21 cellular contexts compared by ENCODE assay signal in the genomic region with DNA sequence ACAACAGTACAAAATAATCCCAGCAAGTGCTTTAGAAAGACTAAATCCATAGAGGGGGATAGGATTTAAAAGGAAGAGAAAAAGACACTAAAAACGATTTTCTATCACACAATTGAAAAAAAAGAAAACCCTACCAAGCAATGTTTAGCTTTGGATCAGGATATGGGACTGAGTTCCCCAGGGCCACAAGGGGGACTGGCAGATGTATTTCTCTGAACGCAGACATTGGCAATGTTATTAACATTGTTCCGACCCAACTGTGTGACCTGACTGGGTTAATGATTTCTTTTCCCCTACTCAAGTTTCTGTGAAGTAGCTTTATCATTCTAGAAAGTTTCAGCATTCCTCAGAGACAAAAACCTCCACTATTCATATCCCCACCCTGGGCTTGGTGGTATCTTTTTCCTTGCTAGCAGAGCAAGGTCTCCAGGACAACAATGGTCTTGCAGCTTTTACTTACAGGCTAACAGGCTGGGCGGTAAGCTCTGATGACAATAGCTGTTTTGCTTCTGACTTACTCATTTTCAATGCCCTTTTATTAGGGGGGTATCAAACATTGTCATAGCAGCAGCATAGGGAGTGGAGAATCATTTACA. TPM values are rescaled to one million over a fixed set of nuclear protein-coding genes. Genes with fewer than 3 reads are reported as not detected.
DNase-seq lines count a peak whose midpoint lies in the region; ATAC-seq, FAIRE-seq and TF ChIP-seq lines count a peak whose summit lies in the region.
"Had no signal": no experiment of that assay in that cellular context is flagged by ENCODE, and none has a peak within 500 bp of the region (broad histone marks: within the 10 kb centered on the region; RNA-seq: fewer than 3 reads in every experiment).

No MANE protein-coding gene starts in this region.

- DNase-seq in HepG2 (ENCODE audit: low spot score): no peak
- no peak for DNase-seq in right lobe of liver
- no peak for DNase-seq in dorsolateral prefrontal cortex
- peak; percentile 86 for DNase-seq in mesendoderm
- no peak for DNase-seq in NCI-H748 treated with DMSO at 0.1 percent for 48 hours (lab: John Stamatoyannopoulos, UW)
- no peak for DNase-seq in NCI-H1048 (lab: John Stamatoyannopoulos, UW)
- no peak for DNase-seq in NCI-H1092 (lab: John Stamatoyannopoulos, UW)
- DNase-seq: activated CD4-positive, alpha-beta T cell treated with anti-CD3 and anti-CD28 coated beads for 4 hours; activated naive CD8-positive, alpha-beta T cell treated with anti-CD3 and anti-CD28 coated beads, Interleukin-2, amount 10 ng/mL, durations not matched to agents 7 days and 5 days; body of pancreas; COR-L47; cortex of kidney; heart right ventricle; MM.1S; natural killer cell; NCI-H82; SHP77; spleen had no signal

- peak overlapping the region; percentile 75 for H3K18ac ChIP-seq in mesendoderm (ENCODE audit: low read length)

- H3K9ac ChIP-seq in HepG2 (ENCODE audit: insufficient read depth, low read depth, low read length): no peak overlapping the region
- no peak overlapping the region for H3K9ac ChIP-seq in mesendoderm (ENCODE audit: low read length)

- H2BK15ac ChIP-seq in mesendoderm (replicated peaks; ENCODE audit: low read depth): no peak overlapping the region

- H3K27ac ChIP-seq in HepG2 (ENCODE audit: extremely low read length, insufficient read depth, low read length): no peak overlapping the region
- H3K27ac ChIP-seq in right lobe of liver: no peak overlapping the region
- H3K27ac ChIP-seq in dorsolateral prefrontal cortex: peak overlapping the region in 48 of 59 donors; percentile 5 to 89 (median 54)
- peak overlapping the region; percentile 20 for H3K27ac ChIP-seq in mesendoderm (ENCODE audit: low read depth, low read length)
- H3K27ac ChIP-seq: 22Rv1, body of pancreas, heart right ventricle, spleen had no signal

- TSS peak; percentile 1 for BruUV-seq in HepG2 (replicated peaks; lab: Mats Ljungman, UMichigan)

- H3K79me1 ChIP-seq in mesendoderm (ENCODE audit: low read length): peaks cover 2% of the 10 kb centered on the region

- H3K79me2 ChIP-seq in HepG2 (ENCODE audit: insufficient read depth, low read length): no peaks in the 10 kb centered on the region
- H3K79me2 ChIP-seq in mesendoderm (ENCODE audit: control insufficient read depth, insufficient read depth, low read length): no peaks in the 10 kb centered on the region

- H3K23ac ChIP-seq in mesendoderm (ENCODE audit: low read length): no peak overlapping the region

- intact Hi-C loops in HepG2 (cut with micrococcal nuclease; ENCODE audit: unreplicated experiment) (no loop called here), right lobe of liver (cut with DNase I) (no loop called here), dorsolateral prefrontal cortex (cut with DNase I) (no loop called here)

- TF ChIP-seq POLR2A in HepG2 (IDR thresholded peaks at IDR 0.05; ENCODE audit: insufficient read depth in 1 of 2, low read depth in 2 of 2, low read length in 2 of 2) (no peak), right lobe of liver (IDR thresholded peaks at IDR 0.05) (no peak)

- CTCF ChIA-PET in HepG2 (lab: Yijun Ruan, JAX; ENCODE audit: low intra/inter-chr PET ratio, low total read pairs): no interaction called here

- TF ChIP-seq CTCF in HepG2 (CRISPR knock-in tag; IDR thresholded peaks at IDR 0.05) (no peak), right lobe of liver (IDR thresholded peaks at IDR 0.05) (no peak), dorsolateral prefrontal cortex (IDR thresholded peaks at IDR 0.05 in 54 of 56, conservative IDR thresholded peaks at IDR 0.05 in 2 of 56; ENCODE audit: low read depth in 1 of 56, partially characterized antibody in 56 of 56) (no peak)

- H4K20me1 ChIP-seq in HepG2 (ENCODE audit: insufficient read depth, low read length): peaks cover 3% of the 10 kb centered on the region

- no peak overlapping the region for H2BK5ac ChIP-seq in mesendoderm (ENCODE audit: low read length)

- H4K8ac ChIP-seq in mesendoderm (ENCODE audit: low read depth, low read length): no peak overlapping the region

- ATAC-seq in HepG2: no peak
- ATAC-seq in right lobe of liver: no peak
- ATAC-seq in HG02678 (IDR thresholded peaks at IDR 0.05; ENCODE audit: unreplicated experiment): no peak
- ATAC-seq: body of pancreas, heart right ventricle, natural killer cell had no signal

- no peak overlapping the region for H2BK120ac ChIP-seq in mesendoderm (ENCODE audit: low read depth, low read length)

- H3K56ac ChIP-seq in mesendoderm (ENCODE audit: low read length): no peak overlapping the region

- TF ChIP-seq EP300 in HepG2 (IDR thresholded peaks at IDR 0.05; ENCODE audit: low read depth in 2 of 2, low read length in 2 of 2) (no peak), HepG2 (CRISPR knock-in tag; IDR thresholded peaks at IDR 0.05; ENCODE audit: borderline replicate concordance) (no peak)

- no peak overlapping the region for H3K4ac ChIP-seq in mesendoderm (ENCODE audit: low read depth, low read length)

- no peak for TF ChIP-seq RAD21 in HepG2 (CRISPR knock-in tag; IDR thresholded peaks at IDR 0.05)

- H3K9me3 ChIP-seq in HepG2 (ENCODE audit: low read length): no peaks in the 10 kb centered on the region
- no peaks in the 10 kb centered on the region for H3K9me3 ChIP-seq in right lobe of liver
- H3K9me3 ChIP-seq: body of pancreas, heart right ventricle, spleen had no signal

- in situ Hi-C loops in HepG2 (cut with HindIII; ENCODE audit: extremely low pct_ligation_motif_present, low pct_unique_long_range_greater_than_20kb): no loop called here

- no peaks in the 10 kb centered on the region for H3K4me1 ChIP-seq in HepG2 (ENCODE audit: insufficient read depth, low read length)
- H3K4me1 ChIP-seq in right lobe of liver: no peaks in the 10 kb centered on the region
- H3K4me1 ChIP-seq in mesendoderm (ENCODE audit: control insufficient read depth, low read depth, low read length): peaks cover 2% of the 10 kb centered on the region
- H3K4me1 ChIP-seq: heart right ventricle, spleen had no signal

- H3K4me2 ChIP-seq in HepG2 (ENCODE audit: low read depth, low read length) (no peak overlapping the region), mesendoderm (ENCODE audit: low read length) (no peak overlapping the region)

- H3K36me3 ChIP-seq in HepG2 (replicated peaks in 1 of 2; ENCODE audit: control insufficient read depth in 1 of 2, insufficient read depth in 2 of 2, low read length in 2 of 2): peaks cover 10 to 79% of the 10 kb centered on the region in 2 experiments
- no peaks in the 10 kb centered on the region for H3K36me3 ChIP-seq in right lobe of liver
- peaks cover 2% of the 10 kb centered on the region for H3K36me3 ChIP-seq in mesendoderm (ENCODE audit: control insufficient read depth, insufficient read depth, low read length)
- H3K36me3 ChIP-seq: heart right ventricle, spleen had no signal

- FAIRE-seq in HepG2 (lab: Jason Lieb, UNC): no peak
- FAIRE-seq: islet of Langerhans had no signal

- H2AK5ac ChIP-seq in mesendoderm (ENCODE audit: low read length): no peak overlapping the region

- POLR2A ChIA-PET in HepG2 (lab: Yijun Ruan, JAX): interaction anchor here (1.0 to 1.4 kb wide), 2 partner anchors 16 to 26 kb away, joined by 3 to 5 read pairs; a partner anchor contains a TSS

- no peak overlapping the region for H4K5ac ChIP-seq in mesendoderm (ENCODE audit: low read length)

- no peak overlapping the region for H2AFZ ChIP-seq in HepG2 (ENCODE audit: low read length)

- no peak overlapping the region for H3K4me3 ChIP-seq in HepG2 (replicated peaks in 1 of 3; ENCODE audit: insufficient read depth in 1 of 3, low read depth in 2 of 3, low read length in 3 of 3)
- no peak overlapping the region for H3K4me3 ChIP-seq in right lobe of liver
- peak overlapping the region in 5 of 59 donors; percentile 4 to 30 (median 15) for H3K4me3 ChIP-seq in dorsolateral prefrontal cortex
- H3K4me3 ChIP-seq in mesendoderm (ENCODE audit: low read length): no peak overlapping the region
- H3K4me3 ChIP-seq: body of pancreas, heart right ventricle, spleen had no signal

- WGBS in HepG2 (ENCODE audit: low lambda C conversion rate): 80% methylated on average over 4 of the region's 4 CpGs
- 54% methylated on average over 4 of the region's 4 CpGs for WGBS in right lobe of liver (ENCODE audit: insufficient coverage, low coverage, low lambda C conversion rate, missing lambda C conversion rate)
- WGBS in mesendoderm (ENCODE audit: extremely low coverage, insufficient coverage, low lambda C conversion rate): no CpG with 5 or more reads among the region's 4 CpGs

- H3K27me3 ChIP-seq in HepG2 (ENCODE audit: control insufficient read depth in 1 of 2, insufficient read depth in 2 of 2, low read length in 2 of 2) (no peaks in the 10 kb centered on the region), right lobe of liver (no peaks in the 10 kb centered on the region), dorsolateral prefrontal cortex (no peaks in the 10 kb centered on the region), mesendoderm (ENCODE audit: insufficient read depth, low read length, poor library complexity) (no peaks in the 10 kb centered on the region)
- H3K27me3 ChIP-seq: body of pancreas, heart right ventricle, spleen had no signal

RNA-seq across cellular contexts. Expression of a gene that starts 25.8 kb away (rescaled TPM):
- total RNA-seq in HepG2 (2016; rRNA removed; fragmentation: Illumina TruSeq; extraction: Trizol): 11.9 and 15.7 TPM in 2 replicates
- 1.5 and 2.6 TPM in 2 replicates for total RNA-seq in HepG2 (2016; cell fraction: cytosol; rRNA removed; fragmentation: Illumina TruSeq; extraction: Trizol; ENCODE audit: low read depth)
- 13.1 and 14.5 TPM in 2 replicates for total RNA-seq in HepG2 (2016; cell fraction: insoluble cytoplasmic fraction; rRNA removed; fragmentation: Illumina TruSeq; extraction: Trizol)
- 4.0 and 5.0 TPM in 2 replicates for total RNA-seq in HepG2 (2016; cell fraction: membrane; rRNA removed; fragmentation: Illumina TruSeq; extraction: Trizol)
- 21.1 and 22.8 TPM in 2 replicates for total RNA-seq in HepG2 (2016; cell fraction: nucleus; rRNA removed; fragmentation: Illumina TruSeq; extraction: Trizol)
- polyA plus RNA-seq in HepG2 (2011; rRNA removed): 15.9 and 17.5 TPM in 2 replicates
- polyA plus RNA-seq in HepG2 (2011; cell fraction: cytosol; rRNA removed): 5.6 and 9.4 TPM in 2 replicates
- 9.2 and 14.7 TPM in 2 replicates for polyA plus RNA-seq in HepG2 (2011; cell fraction: nucleus; rRNA removed)
- polyA plus RNA-seq in HepG2 (2012): 20.4 and 31.0 TPM in 2 replicates
- 0.35 and 0.42 TPM in 2 replicates for polyA plus RNA-seq in HepG2 (2016; cell fraction: cytosol; fragmentation: Illumina TruSeq; extraction: Trizol; ENCODE audit: low read depth)
- 5.6 and 6.9 TPM in 2 replicates for polyA plus RNA-seq in HepG2 (2016; cell fraction: insoluble cytoplasmic fraction; fragmentation: Illumina TruSeq; extraction: Trizol; ENCODE audit: low read depth)
- 0.86 and 0.94 TPM in 2 replicates for polyA plus RNA-seq in HepG2 (2016; cell fraction: membrane; fragmentation: Illumina TruSeq; extraction: Trizol; ENCODE audit: low read depth)
- 16.0 and 16.6 TPM in 2 replicates for polyA plus RNA-seq in HepG2 (2016; cell fraction: nucleus; fragmentation: Illumina TruSeq; extraction: Trizol; ENCODE audit: insufficient read depth, low read depth)
- polyA minus RNA-seq in HepG2 (2011; rRNA and poly(A)+ RNA removed; ENCODE audit: low replicate concordance): 95.4 and 149 TPM in 2 replicates
- polyA minus RNA-seq in HepG2 (2011; cell fraction: cytosol; rRNA and poly(A)+ RNA removed): 28.0 and 41.2 TPM in 2 replicates
- 82.7 and 97.5 TPM in 2 replicates for polyA minus RNA-seq in HepG2 (2011; cell fraction: nucleus; rRNA and poly(A)+ RNA removed)
- total RNA-seq in right lobe of liver: 1 to 10 TPM in 2 of 6 experiments, under 1 TPM in 3, not detected in 1; 0.02 to 1.8 (median 0.35) TPM
- 10 to 100 TPM; 11.1 to 72.6 (median 26.2) TPM for total RNA-seq in dorsolateral prefrontal cortex
- polyA plus RNA-seq in mesendoderm (2013, experiment 1 of 2): 23.6 TPM
- polyA plus RNA-seq in mesendoderm (2013, experiment 2 of 2): 23.4 TPM

Comparison
In these comparisons a context has a peak if more than half of its experiments do, and no peak if none do; other contexts are left out.
1. H3K27ac ChIP-seq: peak in dorsolateral prefrontal cortex (48 of 59) and mesendoderm (single experiment); none in HepG2 (single experiment) and right lobe of liver (0 of 3).